In genomic region chr12:31875609-31875964, GRCh38 we compare ENCODE assay signal across 13 cellular contexts.
DNase-seq lines count a peak whose midpoint lies in the region; ATAC-seq, FAIRE-seq and TF ChIP-seq lines count a peak whose summit lies in the region.
"Had no signal": no experiment of that assay in that cellular context is flagged by ENCODE, and none has a peak within 500 bp of the region (broad histone marks: within the 10 kb centered on the region; RNA-seq: fewer than 3 reads in every experiment).

No MANE protein-coding gene starts in this region.

- no peak for TF ChIP-seq RAD21 in HepG2 (CRISPR knock-in tag; IDR thresholded peaks at IDR 0.05)

- H3K4me3 ChIP-seq in Panc1 (ENCODE audit: low read depth in 2 of 2, low read length in 2 of 2) (no peak overlapping the region), gastrocnemius medialis (no peak overlapping the region), HepG2 (replicated peaks in 1 of 3; ENCODE audit: insufficient read depth in 1 of 3, low read depth in 2 of 3, low read length in 3 of 3) (no peak overlapping the region)
- no peak overlapping the region for H3K4me3 ChIP-seq in effector memory CD4-positive, alpha-beta T cell (ENCODE audit: insufficient read depth, low read depth, low read length, poor library complexity, severe bottlenecking)
- H3K4me3 ChIP-seq: colonic mucosa, stomach had no signal

- FAIRE-seq in HepG2 (lab: Jason Lieb, UNC): no peak

- no peaks in the 10 kb centered on the region for H3K27me3 Mint-ChIP-seq in T-helper 2 cell treated with Interferon-gamma antibody and Interleukin-4, amounts not matched to agents 5 μg/mL and 100 μg/mL, for 36 hours (ENCODE audit: low read depth)

- peaks cover 34% of the 10 kb centered on the region for H3K9me3 Mint-ChIP-seq in T-helper 2 cell treated with Interferon-gamma antibody and Interleukin-4, amounts not matched to agents 5 μg/mL and 100 μg/mL, for 36 hours

- peaks cover 19% of the 10 kb centered on the region for H3K4me1 Mint-ChIP-seq in T-helper 2 cell treated with Interferon-gamma antibody and Interleukin-4, amounts not matched to agents 5 μg/mL and 100 μg/mL, for 36 hours (ENCODE audit: low read depth)

- H3K4me2 ChIP-seq in HepG2 (ENCODE audit: low read depth, low read length): no peak overlapping the region

- no peaks in the 10 kb centered on the region for H3K36me3 ChIP-seq in Panc1 (ENCODE audit: control insufficient read depth, insufficient read depth, low read length)
- no peaks in the 10 kb centered on the region for H3K36me3 ChIP-seq in effector memory CD4-positive, alpha-beta T cell (ENCODE audit: control insufficient read depth, insufficient read depth, low read length)
- H3K36me3 ChIP-seq in gastrocnemius medialis: no peaks in the 10 kb centered on the region
- no peaks in the 10 kb centered on the region for H3K36me3 ChIP-seq in HepG2 (replicated peaks in 1 of 2; ENCODE audit: control insufficient read depth in 1 of 2, insufficient read depth in 2 of 2, low read length in 2 of 2)
- H3K36me3 ChIP-seq: colonic mucosa, stomach had no signal

- TF ChIP-seq POLR2A in gastrocnemius medialis (IDR thresholded peaks at IDR 0.05): no peak
- no peak for TF ChIP-seq POLR2A in HepG2 (IDR thresholded peaks at IDR 0.05; ENCODE audit: insufficient read depth in 1 of 2, low read depth in 2 of 2, low read length in 2 of 2)

- POLR2A ChIA-PET in Panc1 (lab: Charles Lee): no interaction called here
- POLR2A ChIA-PET in HepG2 (lab: Yijun Ruan, JAX): no interaction called here

- ATAC-seq in Panc1 (no peak), gastrocnemius medialis (no peak), HepG2 (no peak)

- H3K27ac ChIP-seq in Panc1 (ENCODE audit: low read length): peak overlapping the region; percentile 57
- H3K27ac ChIP-seq in effector memory CD4-positive, alpha-beta T cell (ENCODE audit: insufficient read depth, low read length, poor library complexity, severe bottlenecking): peak overlapping the region; percentile 78
- H3K27ac ChIP-seq in gastrocnemius medialis: peak overlapping the region; percentile 47 to 72 (median 56)
- H3K27ac ChIP-seq in HepG2 (ENCODE audit: extremely low read length, insufficient read depth, low read length): no peak overlapping the region

- TF ChIP-seq CTCF in Panc1 (IDR thresholded peaks at IDR 0.05) (no peak), gastrocnemius medialis (IDR thresholded peaks at IDR 0.05 in 4 of 5, conservative IDR thresholded peaks at IDR 0.05 in 1 of 5) (no peak), HepG2 (CRISPR knock-in tag; IDR thresholded peaks at IDR 0.05) (no peak)

- CTCF ChIA-PET in Panc1 (lab: Charles Lee): no interaction called here
- CTCF ChIA-PET in HepG2 (lab: Yijun Ruan, JAX; ENCODE audit: low intra/inter-chr PET ratio, low total read pairs): no interaction called here

- H2AFZ ChIP-seq in HepG2 (ENCODE audit: low read length): no peak overlapping the region

- no peak overlapping the region for H3K9ac ChIP-seq in HepG2 (ENCODE audit: insufficient read depth, low read depth, low read length)

- H3K36me3 Mint-ChIP-seq in T-helper 2 cell treated with Interferon-gamma antibody and Interleukin-4, amounts not matched to agents 5 μg/mL and 100 μg/mL, for 36 hours (ENCODE audit: low read depth): peaks cover 31% of the 10 kb centered on the region

- intact Hi-C loops in Panc1 (cut with micrococcal nuclease; ENCODE audit: unreplicated experiment) (no loop called here), gastrocnemius medialis (cut with DNase I; ENCODE audit: low total_unique reads) (loop anchor here (10.0 kb wide), 1 partner anchor 51 kb away; no protein-coding TSS in a partner anchor), HepG2 (cut with micrococcal nuclease; ENCODE audit: unreplicated experiment) (no loop called here)

- 84% methylated on average over 8 of the region's 8 CpGs for WGBS in HepG2 (ENCODE audit: low lambda C conversion rate)

- H4K20me1 ChIP-seq in HepG2 (ENCODE audit: insufficient read depth, low read length): no peaks in the 10 kb centered on the region

- TF ChIP-seq EP300 in HepG2 (IDR thresholded peaks at IDR 0.05; ENCODE audit: low read depth in 2 of 2, low read length in 2 of 2) (no peak), HepG2 (CRISPR knock-in tag; IDR thresholded peaks at IDR 0.05; ENCODE audit: borderline replicate concordance) (no peak)

- peaks cover 24% of the 10 kb centered on the region for H3K4me1 ChIP-seq in Panc1 (ENCODE audit: control insufficient read depth, insufficient read depth, low read length)
- peaks cover 10% of the 10 kb centered on the region for H3K4me1 ChIP-seq in effector memory CD4-positive, alpha-beta T cell (ENCODE audit: control insufficient read depth, insufficient read depth, low read length, poor library complexity, severe bottlenecking)
- peaks cover 0 to 10% of the 10 kb centered on the region in 2 donors for H3K4me1 ChIP-seq in gastrocnemius medialis
- no peaks in the 10 kb centered on the region for H3K4me1 ChIP-seq in HepG2 (ENCODE audit: insufficient read depth, low read length)
- H3K4me1 ChIP-seq: colonic mucosa had no signal

- H3K79me2 ChIP-seq in HepG2 (ENCODE audit: insufficient read depth, low read length): no peaks in the 10 kb centered on the region

- H3K27me3 ChIP-seq in Panc1 (ENCODE audit: control insufficient read depth, insufficient read depth, low read length) (no peaks in the 10 kb centered on the region), gastrocnemius medialis (no peaks in the 10 kb centered on the region), HepG2 (ENCODE audit: control insufficient read depth in 1 of 2, insufficient read depth in 2 of 2, low read length in 2 of 2) (0 out of 5 replicates have a peak, but pooled peaks cover 0 to 3% of the 10 kb centered on the region in 2 experiments)
- H3K27me3 ChIP-seq in effector memory CD4-positive, alpha-beta T cell (replicated peaks; ENCODE audit: control insufficient read depth, insufficient read depth, low read length, poor library complexity, severe bottlenecking): no peaks in the 10 kb centered on the region
- H3K27me3 ChIP-seq: colonic mucosa, stomach had no signal

- DNase-seq in T-helper 2 cell treated with Interferon-gamma antibody and Interleukin-4, amounts not matched to agents 5 μg/mL and 100 μg/mL, for 36 hours (ENCODE audit: low spot score): no peak
- no peak for DNase-seq in T-helper 2 cell
- no peak for DNase-seq in Panc1 (ENCODE audit: low read depth, low spot score)
- no peak for DNase-seq in effector memory CD4-positive, alpha-beta T cell
- DNase-seq in gastrocnemius medialis: no peak
- DNase-seq in NCI-H1048 (lab: John Stamatoyannopoulos, UW): no peak
- DNase-seq in NCI-H146 (lab: John Stamatoyannopoulos, UW): no peak
- DNase-seq in HepG2 (ENCODE audit: low spot score): no peak
- DNase-seq: DMS79, NCI-H345, nucleus accumbens had no signal

- in situ Hi-C loops in Panc1 (cut with HindIII; ENCODE audit: low pct_unique_long_range_greater_than_20kb, low sequenced_read_pairs): no loop called here
- in situ Hi-C loops in gastrocnemius medialis (cut with MboI; ENCODE audit: low sequenced_read_pairs in 4 of 4): no loop called here
- in situ Hi-C loops in HepG2 (cut with HindIII; ENCODE audit: extremely low pct_ligation_motif_present, low pct_unique_long_range_greater_than_20kb): no loop called here

- peak overlapping the region; percentile 99 for H3K27ac Mint-ChIP-seq in T-helper 2 cell treated with Interferon-gamma antibody and Interleukin-4, amounts not matched to agents 5 μg/mL and 100 μg/mL, for 36 hours

- H3K4me3 Mint-ChIP-seq in T-helper 2 cell treated with Interferon-gamma antibody and Interleukin-4, amounts not matched to agents 5 μg/mL and 100 μg/mL, for 36 hours: peak overlapping the region; percentile 74

- H3K9me3 ChIP-seq in Panc1 (ENCODE audit: control insufficient read depth, insufficient read depth, low read depth, low read length) (no peaks in the 10 kb centered on the region), gastrocnemius medialis (no peaks in the 10 kb centered on the region), HepG2 (ENCODE audit: low read length) (no peaks in the 10 kb centered on the region)
- H3K9me3 ChIP-seq in effector memory CD4-positive, alpha-beta T cell (ENCODE audit: control insufficient read depth, low read length): no peaks in the 10 kb centered on the region
- H3K9me3 ChIP-seq: colonic mucosa, stomach had no signal

- BruUV-seq in Panc1 (replicated peaks; lab: Mats Ljungman, UMichigan): no TSS peak
- no TSS peak for BruUV-seq in HepG2 (replicated peaks; lab: Mats Ljungman, UMichigan)

TF ChIP-seq in HepG2, 621 proteins besides CTCF, POLR2A, EP300 and RAD21 (continues in another document):
- no peak for TF ChIP-seq RBM39 (IDR thresholded peaks at IDR 0.05; ENCODE audit: low read depth, low read length, poor library complexity, severe bottlenecking)
- no peak for TF ChIP-seq XRCC5 (optimal IDR thresholded peaks at IDR 0.05; ENCODE audit: low read length)
- no peak for TF ChIP-seq ZNF7 (CRISPR knock-in tag; IDR thresholded peaks at IDR 0.05)
- TF ChIP-seq SSRP1 (CRISPR knock-in tag; IDR thresholded peaks at IDR 0.05): no peak
